8 cellular contexts compared by ENCODE assay signal in the genomic region with DNA sequence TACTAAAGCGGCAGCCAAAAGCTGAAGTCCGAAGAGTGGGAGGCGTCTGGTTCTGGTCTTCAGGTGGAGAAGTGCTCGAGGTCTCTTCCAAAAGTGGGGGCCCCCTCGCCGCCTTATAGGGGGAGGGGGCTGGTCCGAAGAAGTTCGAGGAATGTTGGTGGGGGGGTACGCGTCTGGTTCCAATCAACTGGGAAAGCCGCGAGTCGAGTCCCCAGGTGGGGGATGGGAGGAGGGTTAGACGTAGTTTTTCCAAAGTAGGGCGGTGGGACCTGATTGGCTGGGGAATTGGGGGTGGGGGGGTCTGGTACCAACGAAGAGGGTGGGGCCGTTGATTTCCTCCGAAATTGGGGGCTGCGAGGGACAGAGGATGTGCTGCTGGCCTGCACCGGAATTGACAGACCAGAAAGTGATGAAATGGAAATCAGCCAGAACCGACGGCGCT. TPM values are rescaled to one million over a fixed set of nuclear protein-coding genes. Genes with fewer than 3 reads are reported as not detected.
DNase-seq lines count a peak whose midpoint lies in the region; ATAC-seq, FAIRE-seq and TF ChIP-seq lines count a peak whose summit lies in the region.

No MANE protein-coding gene starts in this region.

- H3K14ac ChIP-seq in H9 (ENCODE audit: insufficient read depth, low read length) = peak overlapping the region; percentile 64

- no peak overlapping the region for H2BK120ac ChIP-seq in H9 (ENCODE audit: low read depth, low read length, poor library complexity, severe bottlenecking)

- H3T11ph ChIP-seq in H9 (ENCODE audit: low read length) = no peak overlapping the region

- H3K23me2 ChIP-seq in H9 (ENCODE audit: insufficient read length, low read depth, low read length, poor library complexity, severe bottlenecking) = peaks cover 10% of the 10 kb centered on the region

- no peak for FAIRE-seq in RCC 7860 (lab: Jason Lieb, UNC)

- peaks cover 29% of the 10 kb centered on the region for H3K79me2 ChIP-seq in H9 (ENCODE audit: insufficient read depth, low read length)

- POLR2A ChIA-PET in AG04449 (lab: Yijun Ruan, JAX) = no interaction called here
- POLR2A ChIA-PET in MCF 10A (lab: Yijun Ruan, JAX) = interaction anchor here (0.9 kb wide), 1 partner anchor 122 kb away, joined by 4 read pairs; no protein-coding TSS in a partner anchor

- peaks cover 0 to 2% of the 10 kb centered on the region in 2 experiments; a peak in 2 of 5 replicates for H3K9me3 Mint-ChIP-seq in H9
- no peaks in the 10 kb centered on the region for H3K9me3 Mint-ChIP-seq in MCF 10A (ENCODE audit: unreplicated experiment)
- H3K9me3 Mint-ChIP-seq in mesothelial cell of epicardium = no peaks in the 10 kb centered on the region

- H3K56ac ChIP-seq in H9 (ENCODE audit: insufficient read length, low read depth, low read length) = no peak overlapping the region

- H3K9me3 ChIP-seq in H9 (ENCODE audit: control insufficient read depth, low read depth, low read length) = no peaks in the 10 kb centered on the region

- H3K4me1 Mint-ChIP-seq in H9 (peaks cover 70 to 71% of the 10 kb centered on the region in 2 experiments), MCF 10A (ENCODE audit: insufficient read depth, unreplicated experiment) (peaks cover 5% of the 10 kb centered on the region), mesothelial cell of epicardium (peaks cover 63% of the 10 kb centered on the region)

- peak overlapping the region; percentile 85 for H3K4me3 ChIP-seq in AG04449 (ENCODE audit: low read depth, low read length)

- TF ChIP-seq CTCF in AG04449 (IDR thresholded peaks at IDR 0.05; ENCODE audit: insufficient read depth, low read length, missing control alignments) = no peak
- TF ChIP-seq CTCF in H9 (conservative IDR thresholded peaks at IDR 0.05) = no peak
- TF ChIP-seq CTCF in MCF 10A (IDR thresholded peaks at IDR 0.05; ENCODE audit: unreplicated experiment) = no peak
- TF ChIP-seq CTCF in mesothelial cell of epicardium (IDR thresholded peaks at IDR 0.05; ENCODE audit: unreplicated experiment) = no peak

- peaks cover 25% of the 10 kb centered on the region; the same call in 1 of the 2 replicates for H3K4me1 ChIP-seq in H9 (ENCODE audit: insufficient read depth, low read length)

- H4K20me1 ChIP-seq in H9 (ENCODE audit: control insufficient read depth, insufficient read depth, insufficient read length) = no peaks in the 10 kb centered on the region

- peak overlapping the region; percentile 83 for H3K18ac ChIP-seq in H9 (ENCODE audit: insufficient read length, low read depth, low read length)

- H4K8ac ChIP-seq in H9 (replicated peaks; ENCODE audit: insufficient read length, low read depth, low read length) = no peak overlapping the region

- no peak overlapping the region for H2BK15ac ChIP-seq in H9 (ENCODE audit: low read depth, low read length)

- DNase-seq in AG04449 (ENCODE audit: low read depth, low spot score) (no peak), H9 (no peak), MCF 10A (ENCODE audit: unreplicated experiment) (no peak), mesothelial cell of epicardium (ENCODE audit: low spot score in 2 of 2, unreplicated experiment in 2 of 2) (no peak), RCC 7860 (ENCODE audit: low spot score) (no peak), SKM-1 (lab: John Stamatoyannopoulos, UW; ENCODE audit: unreplicated experiment) (no peak)

- peak overlapping the region; percentile 11; the same call in 1 of the 2 replicates for H3K4ac ChIP-seq in H9 (ENCODE audit: low read depth, low read length)

- H2BK12ac ChIP-seq in H9 (ENCODE audit: insufficient read length, low read depth, low read length) = no peak overlapping the region

- H2AFZ ChIP-seq in H9 (ENCODE audit: low read length) = no peak overlapping the region

- no peaks in the 10 kb centered on the region for H3K27me3 ChIP-seq in H9 (ENCODE audit: insufficient read depth, low read length)

- H3K36me3 Mint-ChIP-seq in H9 (ENCODE audit: insufficient read depth in 1 of 3, low read depth in 3 of 3) = peaks cover 0 to 5% (median 3%) of the 10 kb centered on the region in 3 experiments; a peak in 2 of 7 replicates
- peaks cover 5% of the 10 kb centered on the region for H3K36me3 Mint-ChIP-seq in MCF 10A (ENCODE audit: insufficient read depth, unreplicated experiment)
- no peaks in the 10 kb centered on the region for H3K36me3 Mint-ChIP-seq in mesothelial cell of epicardium

- no peak overlapping the region for H4K5ac ChIP-seq in H9 (ENCODE audit: insufficient read length, low read depth, low read length)

- BruUV-seq in MCF 10A (replicated peaks; lab: Mats Ljungman, UMichigan) = no TSS peak

- H2BK20ac ChIP-seq in H9 (ENCODE audit: low read depth, low read length, poor library complexity, severe bottlenecking) = no peak overlapping the region

- H2BK5ac ChIP-seq in H9 (ENCODE audit: insufficient read length, low read length) = no peak overlapping the region

- no peak overlapping the region for H2AK5ac ChIP-seq in H9 (ENCODE audit: insufficient read length, low read length)

- peaks cover 5% of the 10 kb centered on the region; the same call in 1 of the 2 replicates for H3K27me3 Mint-ChIP-seq in H9 (ENCODE audit: low read depth)
- H3K27me3 Mint-ChIP-seq in MCF 10A (ENCODE audit: insufficient read depth, unreplicated experiment) = peaks cover 31% of the 10 kb centered on the region
- H3K27me3 Mint-ChIP-seq in mesothelial cell of epicardium (ENCODE audit: low read depth) = no peaks in the 10 kb centered on the region

- H3K27ac Mint-ChIP-seq in H9 (peak overlapping the region; percentile 86 to 98 (median 93)), MCF 10A (ENCODE audit: low read depth, unreplicated experiment) (no peak overlapping the region), mesothelial cell of epicardium (peak overlapping the region; percentile 93)

- no CpG with 5 or more reads among the region's 23 CpGs for WGBS in H9 (ENCODE audit: extremely low coverage, insufficient read length, low lambda C conversion rate)

- H3K27ac ChIP-seq in H9 (ENCODE audit: insufficient read length, low read depth, low read length) = no peak overlapping the region

- peak overlapping the region; percentile 79 for H3K9ac ChIP-seq in H9 (ENCODE audit: extremely low read depth, insufficient read length, low read length)

- CTCF ChIA-PET in AG04449 (lab: Yijun Ruan, JAX) = interaction anchor here (0.6 to 2.6 kb wide), 8 partner anchors 10 to 180 kb away, joined by 3 to 15 read pairs (median 5); no protein-coding TSS in a partner anchor
- CTCF ChIA-PET in MCF 10A (lab: Yijun Ruan, JAX) = interaction anchor here (0.7 to 1.0 kb wide), 2 partner anchors 18 to 99 kb away, joined by 3 to 4 read pairs; no protein-coding TSS in a partner anchor

- peak overlapping the region; percentile 88 to 93 for H3K4me3 Mint-ChIP-seq in H9
- H3K4me3 Mint-ChIP-seq in MCF 10A (ENCODE audit: unreplicated experiment) = peak overlapping the region; percentile 88
- H3K4me3 Mint-ChIP-seq in mesothelial cell of epicardium = peak overlapping the region; percentile 89

- no peak overlapping the region for H3K23ac ChIP-seq in H9 (ENCODE audit: insufficient read length, low read depth, low read length)

- peak overlapping the region; percentile 73 for H3K4me2 ChIP-seq in H9 (ENCODE audit: insufficient read depth, insufficient read length, low read length)

- intact Hi-C loops in MCF 10A (cut with micrococcal nuclease) = no loop called here

- H4K91ac ChIP-seq in H9 (ENCODE audit: insufficient read length, low read depth, low read length) = no peak overlapping the region

- no peaks in the 10 kb centered on the region for H3K79me1 ChIP-seq in H9 (ENCODE audit: insufficient read depth, low read depth, low read length, poor library complexity, severe bottlenecking)

- ATAC-seq in HG02870 (IDR thresholded peaks at IDR 0.05; ENCODE audit: unreplicated experiment) (no peak), HG03025 (IDR thresholded peaks at IDR 0.05; ENCODE audit: low FRiP score, unreplicated experiment) (no peak)

RNA-seq across cellular contexts. Expression of a gene that starts 0.6 kb away (rescaled TPM):
- total RNA-seq in H9 (2021) = 297 and 302 TPM in 2 replicates
- 20.4 and 21.9 TPM in 2 replicates for total RNA-seq in MCF 10A (2022)
- 269 to 275 TPM (median 270 TPM) in 3 replicates for total RNA-seq in mesothelial cell of epicardium

RNA-seq across cellular contexts. Expression of a gene that starts 59.7 kb away (rescaled TPM):
- total RNA-seq in H9 (2021) (0.11 TPM in 1 of 2 replicates, not detected in the other), MCF 10A (2022) (not detected in 2 replicates), mesothelial cell of epicardium (not detected in 3 replicates)

Comparison
In these comparisons a context has a peak if more than half of its experiments do, and no peak if none do; other contexts are left out.
1. RNA of a gene that starts 0.6 kb away (total RNA-seq): 297 to 302 TPM in H9 and 269 to 275 TPM in mesothelial cell of epicardium; 20.4 to 21.9 TPM in MCF 10A; every median in the first group is over 10 times any median in the second.
2. Peak in every context shown above with its lines, with median percentiles within 50 percentile points of each other: H3K4me3 Mint-ChIP-seq.